Comparison of ENCODE assay signal across 1 cellular context in the genomic region with DNA sequence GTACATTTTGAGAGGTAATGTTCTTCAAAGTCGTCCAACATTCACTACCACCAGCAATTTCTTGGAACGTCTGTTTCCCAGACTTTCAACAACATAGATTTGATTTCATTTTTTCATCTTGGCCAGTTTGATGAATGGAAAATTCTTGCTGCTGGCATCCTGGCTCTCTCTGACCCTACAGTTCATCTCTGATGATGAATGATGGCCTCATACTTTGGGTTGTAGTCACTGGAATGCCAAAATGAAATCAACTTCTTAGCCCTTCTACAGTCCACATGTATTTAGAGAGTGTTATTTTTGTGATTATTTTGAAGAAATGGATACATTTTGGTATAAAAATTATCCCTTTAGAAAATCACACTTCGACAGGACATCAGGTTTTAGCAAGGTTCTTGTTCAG.
TF ChIP-seq lines count a peak whose summit lies in the region.

No MANE protein-coding gene starts in this region.

TF ChIP-seq in GM23338, 12 proteins besides CTCF, POLR2A, EP300 and RAD21 (continued from another document):
- TF ChIP-seq, protein P1, sequence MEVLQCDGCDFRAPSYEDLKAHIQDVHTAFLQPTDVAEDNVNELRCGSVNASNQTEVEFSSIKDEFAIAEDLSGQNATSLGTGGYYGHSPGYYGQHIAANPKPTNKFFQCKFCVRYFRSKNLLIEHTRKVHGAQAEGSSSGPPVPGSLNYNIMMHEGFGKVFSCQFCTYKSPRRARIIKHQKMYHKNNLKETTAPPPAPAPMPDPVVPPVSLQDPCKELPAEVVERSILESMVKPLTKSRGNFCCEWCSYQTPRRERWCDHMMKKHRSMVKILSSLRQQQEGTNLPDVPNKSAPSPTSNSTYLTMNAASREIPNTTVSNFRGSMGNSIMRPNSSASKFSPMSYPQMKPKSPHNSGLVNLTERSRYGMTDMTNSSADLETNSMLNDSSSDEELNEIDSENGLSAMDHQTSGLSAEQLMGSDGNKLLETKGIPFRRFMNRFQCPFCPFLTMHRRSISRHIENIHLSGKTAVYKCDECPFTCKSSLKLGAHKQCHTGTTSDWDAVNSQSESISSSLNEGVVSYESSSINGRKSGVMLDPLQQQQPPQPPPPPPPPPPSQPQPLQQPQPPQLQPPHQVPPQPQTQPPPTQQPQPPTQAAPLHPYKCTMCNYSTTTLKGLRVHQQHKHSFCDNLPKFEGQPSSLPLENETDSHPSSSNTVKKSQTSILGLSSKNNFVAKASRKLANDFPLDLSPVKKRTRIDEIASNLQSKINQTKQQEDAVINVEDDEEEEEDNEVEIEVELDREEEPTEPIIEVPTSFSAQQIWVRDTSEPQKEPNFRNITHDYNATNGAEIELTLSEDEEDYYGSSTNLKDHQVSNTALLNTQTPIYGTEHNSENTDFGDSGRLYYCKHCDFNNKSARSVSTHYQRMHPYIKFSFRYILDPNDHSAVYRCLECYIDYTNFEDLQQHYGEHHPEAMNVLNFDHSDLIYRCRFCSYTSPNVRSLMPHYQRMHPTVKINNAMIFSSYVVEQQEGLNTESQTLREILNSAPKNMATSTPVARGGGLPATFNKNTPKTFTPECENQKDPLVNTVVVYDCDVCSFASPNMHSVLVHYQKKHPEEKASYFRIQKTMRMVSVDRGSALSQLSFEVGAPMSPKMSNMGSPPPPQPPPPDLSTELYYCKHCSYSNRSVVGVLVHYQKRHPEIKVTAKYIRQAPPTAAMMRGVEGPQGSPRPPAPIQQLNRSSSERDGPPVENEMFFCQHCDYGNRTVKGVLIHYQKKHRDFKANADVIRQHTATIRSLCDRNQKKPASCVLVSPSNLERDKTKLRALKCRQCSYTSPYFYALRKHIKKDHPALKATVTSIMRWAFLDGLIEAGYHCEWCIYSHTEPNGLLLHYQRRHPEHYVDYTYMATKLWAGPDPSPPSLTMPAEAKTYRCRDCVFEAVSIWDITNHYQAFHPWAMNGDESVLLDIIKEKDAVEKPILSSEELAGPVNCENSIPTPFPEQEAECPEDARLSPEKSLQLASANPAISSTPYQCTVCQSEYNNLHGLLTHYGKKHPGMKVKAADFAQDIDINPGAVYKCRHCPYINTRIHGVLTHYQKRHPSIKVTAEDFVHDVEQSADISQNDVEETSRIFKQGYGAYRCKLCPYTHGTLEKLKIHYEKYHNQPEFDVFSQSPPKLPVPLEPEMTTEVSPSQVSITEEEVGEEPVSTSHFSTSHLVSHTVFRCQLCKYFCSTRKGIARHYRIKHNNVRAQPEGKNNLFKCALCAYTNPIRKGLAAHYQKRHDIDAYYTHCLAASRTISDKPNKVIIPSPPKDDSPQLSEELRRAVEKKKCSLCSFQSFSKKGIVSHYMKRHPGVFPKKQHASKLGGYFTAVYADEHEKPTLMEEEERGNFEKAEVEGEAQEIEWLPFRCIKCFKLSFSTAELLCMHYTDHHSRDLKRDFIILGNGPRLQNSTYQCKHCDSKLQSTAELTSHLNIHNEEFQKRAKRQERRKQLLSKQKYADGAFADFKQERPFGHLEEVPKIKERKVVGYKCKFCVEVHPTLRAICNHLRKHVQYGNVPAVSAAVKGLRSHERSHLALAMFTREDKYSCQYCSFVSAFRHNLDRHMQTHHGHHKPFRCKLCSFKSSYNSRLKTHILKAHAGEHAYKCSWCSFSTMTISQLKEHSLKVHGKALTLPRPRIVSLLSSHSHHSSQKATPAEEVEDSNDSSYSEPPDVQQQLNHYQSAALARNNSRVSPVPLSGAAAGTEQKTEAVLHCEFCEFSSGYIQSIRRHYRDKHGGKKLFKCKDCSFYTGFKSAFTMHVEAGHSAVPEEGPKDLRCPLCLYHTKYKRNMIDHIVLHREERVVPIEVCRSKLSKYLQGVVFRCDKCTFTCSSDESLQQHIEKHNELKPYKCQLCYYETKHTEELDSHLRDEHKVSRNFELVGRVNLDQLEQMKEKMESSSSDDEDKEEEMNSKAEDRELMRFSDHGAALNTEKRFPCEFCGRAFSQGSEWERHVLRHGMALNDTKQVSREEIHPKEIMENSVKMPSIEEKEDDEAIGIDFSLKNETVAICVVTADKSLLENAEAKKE (CRISPR knock-in tag; IDR thresholded peaks at IDR 0.05): no peak
- no peak for TF ChIP-seq EZH2phosphoT487 (IDR thresholded peaks at IDR 0.05; ENCODE audit: unreplicated experiment)
- TF ChIP-seq ZNF114 (CRISPR knock-in tag; IDR thresholded peaks at IDR 0.05): no peak
- no peak for TF ChIP-seq EZH2 (IDR thresholded peaks at IDR 0.05; ENCODE audit: low read depth, unreplicated experiment)
- TF ChIP-seq, protein P2, sequence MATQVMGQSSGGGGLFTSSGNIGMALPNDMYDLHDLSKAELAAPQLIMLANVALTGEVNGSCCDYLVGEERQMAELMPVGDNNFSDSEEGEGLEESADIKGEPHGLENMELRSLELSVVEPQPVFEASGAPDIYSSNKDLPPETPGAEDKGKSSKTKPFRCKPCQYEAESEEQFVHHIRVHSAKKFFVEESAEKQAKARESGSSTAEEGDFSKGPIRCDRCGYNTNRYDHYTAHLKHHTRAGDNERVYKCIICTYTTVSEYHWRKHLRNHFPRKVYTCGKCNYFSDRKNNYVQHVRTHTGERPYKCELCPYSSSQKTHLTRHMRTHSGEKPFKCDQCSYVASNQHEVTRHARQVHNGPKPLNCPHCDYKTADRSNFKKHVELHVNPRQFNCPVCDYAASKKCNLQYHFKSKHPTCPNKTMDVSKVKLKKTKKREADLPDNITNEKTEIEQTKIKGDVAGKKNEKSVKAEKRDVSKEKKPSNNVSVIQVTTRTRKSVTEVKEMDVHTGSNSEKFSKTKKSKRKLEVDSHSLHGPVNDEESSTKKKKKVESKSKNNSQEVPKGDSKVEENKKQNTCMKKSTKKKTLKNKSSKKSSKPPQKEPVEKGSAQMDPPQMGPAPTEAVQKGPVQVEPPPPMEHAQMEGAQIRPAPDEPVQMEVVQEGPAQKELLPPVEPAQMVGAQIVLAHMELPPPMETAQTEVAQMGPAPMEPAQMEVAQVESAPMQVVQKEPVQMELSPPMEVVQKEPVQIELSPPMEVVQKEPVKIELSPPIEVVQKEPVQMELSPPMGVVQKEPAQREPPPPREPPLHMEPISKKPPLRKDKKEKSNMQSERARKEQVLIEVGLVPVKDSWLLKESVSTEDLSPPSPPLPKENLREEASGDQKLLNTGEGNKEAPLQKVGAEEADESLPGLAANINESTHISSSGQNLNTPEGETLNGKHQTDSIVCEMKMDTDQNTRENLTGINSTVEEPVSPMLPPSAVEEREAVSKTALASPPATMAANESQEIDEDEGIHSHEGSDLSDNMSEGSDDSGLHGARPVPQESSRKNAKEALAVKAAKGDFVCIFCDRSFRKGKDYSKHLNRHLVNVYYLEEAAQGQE (IDR thresholded peaks at IDR 0.05; ENCODE audit: unreplicated experiment): no peak
- TF ChIP-seq ETS1 (IDR thresholded peaks at IDR 0.05): no peak
TF ChIP-seq in GM23338: peak in this region for 0.
